ENCODE assay signal across 27 cellular contexts in the genomic region with DNA sequence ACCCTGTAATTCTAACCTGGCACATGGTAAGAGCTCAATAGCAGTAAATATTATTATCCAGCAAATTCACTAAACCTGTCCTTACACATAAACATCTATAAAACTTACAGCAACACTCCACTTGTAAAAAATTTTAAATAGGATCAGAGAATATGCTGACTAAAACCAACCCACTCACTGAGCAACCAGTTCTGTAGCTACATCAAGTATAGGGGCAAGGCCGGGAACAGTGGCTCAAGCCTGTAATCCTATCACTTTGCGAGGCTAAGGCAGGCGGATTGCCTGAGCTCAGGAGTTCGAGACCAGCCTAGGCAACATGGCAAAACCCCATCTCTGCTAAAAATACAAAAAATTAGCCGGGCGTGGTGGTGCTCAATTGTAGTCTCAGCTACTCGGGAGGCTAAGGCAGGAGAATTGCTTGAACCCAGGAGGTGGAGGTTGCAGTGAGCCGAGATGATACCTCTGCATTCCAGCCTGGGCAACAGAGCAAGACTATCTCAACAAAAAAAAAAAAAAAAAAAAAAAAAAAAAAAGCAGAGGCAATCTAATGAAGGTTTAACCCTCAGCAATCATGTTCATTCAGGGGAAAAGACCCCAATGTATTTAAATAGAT. TPM values are rescaled to one million over a fixed set of nuclear protein-coding genes. Genes with fewer than 3 reads are reported as not detected.
DNase-seq lines count a peak whose midpoint lies in the region; ATAC-seq and TF ChIP-seq lines count a peak whose summit lies in the region.
"Had no signal": no experiment of that assay in that cellular context is flagged by ENCODE, and none has a peak within 500 bp of the region (broad histone marks: within the 10 kb centered on the region; RNA-seq: fewer than 3 reads in every experiment).

No MANE protein-coding gene starts in this region.

- no peak overlapping the region for H3K9ac ChIP-seq in endodermal cell (ENCODE audit: extremely low read depth, low read length, poor library complexity, severe bottlenecking)
- no peak overlapping the region for H3K9ac ChIP-seq in trophoblast cell (ENCODE audit: low read length)

- H3K36me3 ChIP-seq in PC-9 (ENCODE audit: low read depth) (peaks cover 18% of the 10 kb centered on the region), endodermal cell (ENCODE audit: control insufficient read depth, insufficient read depth, low read length) (peaks cover 15% of the 10 kb centered on the region), trophoblast cell (ENCODE audit: control insufficient read depth in 1 of 2, insufficient read depth in 2 of 2, low read length in 2 of 2) (peaks cover 5 to 13% of the 10 kb centered on the region in 2 experiments), BE2C (peaks cover 8% of the 10 kb centered on the region)
- H3K36me3 ChIP-seq: cardiac muscle cell, prostate gland had no signal

- no peak overlapping the region for H3K23ac ChIP-seq in trophoblast cell (ENCODE audit: low read length)

- peaks cover 70% of the 10 kb centered on the region for H3K4me1 Mint-ChIP-seq in activated CD4-positive, alpha-beta memory T cell treated with anti-CD3 and anti-CD28 coated beads for 36 hours (ENCODE audit: low read depth)
- H3K4me1 Mint-ChIP-seq in activated CD4-positive, alpha-beta memory T cell treated with anti-CD3 and anti-CD28 coated beads, Interleukin-2, amount 10 ng/mL, durations not matched to agents 7 days and 5 days, result peaks cover 57% of the 10 kb centered on the region
- peaks cover 24% of the 10 kb centered on the region for H3K4me1 Mint-ChIP-seq in endodermal cell

- H2AK5ac ChIP-seq in trophoblast cell (ENCODE audit: low read length), result no peak overlapping the region

- H4K8ac ChIP-seq in trophoblast cell (ENCODE audit: low read depth, low read length), result no peak overlapping the region

- TF ChIP-seq CTCF in PC-9 (conservative IDR thresholded peaks at IDR 0.05) (no peak), endodermal cell (conservative IDR thresholded peaks at IDR 0.05) (no peak), BE2C (IDR thresholded peaks at IDR 0.05; ENCODE audit: low read depth, low read length) (no peak)

- peaks cover 31% of the 10 kb centered on the region for H3K4me1 ChIP-seq in PC-9 (replicated peaks; ENCODE audit: insufficient read depth)
- peaks cover 6% of the 10 kb centered on the region for H3K4me1 ChIP-seq in endodermal cell (ENCODE audit: control insufficient read depth, insufficient read depth, low read length)
- peaks cover 0 to 2% of the 10 kb centered on the region in 2 experiments for H3K4me1 ChIP-seq in trophoblast cell (ENCODE audit: control insufficient read depth in 1 of 2, insufficient read depth in 2 of 2, low read length in 2 of 2)
- H3K4me1 ChIP-seq in BE2C, result peaks cover 6% of the 10 kb centered on the region; the same call in 1 of the 2 replicates

- H3K79me2 ChIP-seq in PC-9 (ENCODE audit: low read depth) (peaks cover 100% of the 10 kb centered on the region), trophoblast cell (ENCODE audit: control insufficient read depth, insufficient read depth, low read length, poor library complexity) (peaks cover 10% of the 10 kb centered on the region)

- intact Hi-C loops in activated CD4-positive, alpha-beta memory T cell treated with anti-CD3 and anti-CD28 coated beads for 36 hours (cut with micrococcal nuclease), result no loop called here
- intact Hi-C loops in PC-9 (cut with micrococcal nuclease; ENCODE audit: unreplicated experiment), result no loop called here
- intact Hi-C loops in left colon (cut with DNase I, micrococcal nuclease), result no loop called here

- H2BK120ac ChIP-seq in trophoblast cell (ENCODE audit: insufficient read depth, low read length, poor library complexity), result no peak overlapping the region

- no peak overlapping the region for H3K4me2 ChIP-seq in PC-9
- no peak overlapping the region for H3K4me2 ChIP-seq in trophoblast cell (ENCODE audit: low read length)

- no peak overlapping the region for H2BK5ac ChIP-seq in trophoblast cell (ENCODE audit: low read depth, low read length, poor library complexity)

- H3K27me3 ChIP-seq in PC-9 (ENCODE audit: insufficient read depth, low read depth) (no peaks in the 10 kb centered on the region), endodermal cell (ENCODE audit: control insufficient read depth, insufficient read depth, low read length, poor library complexity, severe bottlenecking) (no peaks in the 10 kb centered on the region), trophoblast cell (ENCODE audit: insufficient read depth, low read length) (no peaks in the 10 kb centered on the region), BE2C (no peaks in the 10 kb centered on the region)
- H3K27me3 ChIP-seq: cardiac muscle cell, esophagus muscularis mucosa, heart right ventricle, testis, vagina had no signal

- no peaks in the 10 kb centered on the region for H3K27me3 Mint-ChIP-seq in activated CD4-positive, alpha-beta memory T cell treated with anti-CD3 and anti-CD28 coated beads for 36 hours
- no peaks in the 10 kb centered on the region for H3K27me3 Mint-ChIP-seq in activated CD4-positive, alpha-beta memory T cell treated with anti-CD3 and anti-CD28 coated beads, Interleukin-2, amount 10 ng/mL, durations not matched to agents 7 days and 5 days
- no peaks in the 10 kb centered on the region for H3K27me3 Mint-ChIP-seq in endodermal cell (ENCODE audit: insufficient read depth)
- H3K27me3 Mint-ChIP-seq: activated CD4-positive, alpha-beta T cell treated with anti-CD3 and anti-CD28 coated beads for 36 hours had no signal

- H4K91ac ChIP-seq in trophoblast cell (ENCODE audit: low read depth, low read length), result no peak overlapping the region

- no peaks in the 10 kb centered on the region for H3K9me2 ChIP-seq in PC-9 (ENCODE audit: insufficient read depth)

- CTCF ChIA-PET in activated CD4-positive, alpha-beta memory T cell treated with anti-CD3 and anti-CD28 coated beads for 36 hours (lab: Charles Lee), result interaction anchor here (2.4 to 5.1 kb wide), 4 partner anchors 15 to 49 kb away, joined by 10 to 33 read pairs (median 16); no protein-coding TSS in a partner anchor
- CTCF ChIA-PET in activated CD4-positive, alpha-beta memory T cell treated with anti-CD3 and anti-CD28 coated beads, Interleukin-2, amount 10 ng/mL, durations not matched to agents 7 days and 5 days (lab: Charles Lee), result interaction anchor here (1.2 to 2.8 kb wide), 4 partner anchors 22 to 48 kb away, joined by 3 to 17 read pairs (median 7); a partner anchor contains a TSS
- CTCF ChIA-PET in PC-9 (lab: Charles Lee), result no interaction called here

- H3K4me3 ChIP-seq in PC-9 (no peak overlapping the region), endodermal cell (ENCODE audit: low read length) (no peak overlapping the region), trophoblast cell (ENCODE audit: low read depth, low read length) (no peak overlapping the region), BE2C (ENCODE audit: low read depth, low read length) (no peak overlapping the region)
- H3K4me3 ChIP-seq: cardiac muscle cell, coronary artery, esophagus muscularis mucosa, heart right ventricle, lung, prostate gland, testis, vagina had no signal

- H3K36me3 Mint-ChIP-seq in activated CD4-positive, alpha-beta memory T cell treated with anti-CD3 and anti-CD28 coated beads for 36 hours, result peaks cover 13% of the 10 kb centered on the region
- peaks cover 34% of the 10 kb centered on the region for H3K36me3 Mint-ChIP-seq in activated CD4-positive, alpha-beta memory T cell treated with anti-CD3 and anti-CD28 coated beads, Interleukin-2, amount 10 ng/mL, durations not matched to agents 7 days and 5 days (ENCODE audit: low read depth)
- peaks cover 15% of the 10 kb centered on the region for H3K36me3 Mint-ChIP-seq in endodermal cell (ENCODE audit: low read depth)

- peaks cover 18% of the 10 kb centered on the region; the same call in 1 of the 2 replicates for H3F3A ChIP-seq in PC-9 (ENCODE audit: insufficient read depth, low read depth)

- H3K79me1 ChIP-seq in trophoblast cell (ENCODE audit: low read length), result no peaks in the 10 kb centered on the region

- 90 to 92% methylated on average over 7 to 8 of the region's 8 CpGs for WGBS in endodermal cell (ENCODE audit: insufficient coverage in 1 of 2, insufficient read length in 1 of 2), 2 experiments
- no CpG with 5 or more reads among the region's 8 CpGs for WGBS in trophoblast cell (ENCODE audit: extremely low coverage, insufficient coverage, insufficient read length)

- peak overlapping the region; percentile 14 for H3K27ac Mint-ChIP-seq in activated CD4-positive, alpha-beta memory T cell treated with anti-CD3 and anti-CD28 coated beads for 36 hours
- no peak overlapping the region for H3K27ac Mint-ChIP-seq in activated CD4-positive, alpha-beta memory T cell treated with anti-CD3 and anti-CD28 coated beads, Interleukin-2, amount 10 ng/mL, durations not matched to agents 7 days and 5 days
- peak overlapping the region; percentile 48 for H3K27ac Mint-ChIP-seq in endodermal cell
- H3K27ac Mint-ChIP-seq: activated CD4-positive, alpha-beta T cell treated with anti-CD3 and anti-CD28 coated beads for 36 hours; activated naive CD4-positive, alpha-beta T cell treated with anti-CD3 and anti-CD28 coated beads for 36 hours had no signal

- H4K20me1 ChIP-seq in PC-9 (ENCODE audit: insufficient read depth), result peaks cover 81% of the 10 kb centered on the region

- no peak for DNase-seq in activated CD4-positive, alpha-beta memory T cell treated with anti-CD3 and anti-CD28 coated beads for 36 hours
- DNase-seq in activated CD4-positive, alpha-beta memory T cell treated with anti-CD3 and anti-CD28 coated beads, Interleukin-2, amount 10 ng/mL, durations not matched to agents 7 days and 5 days, result no peak
- no peak for DNase-seq in PC-9
- DNase-seq in endodermal cell, result no peak
- DNase-seq in trophoblast cell, result no peak
- no peak for DNase-seq in BE2C
- no peak for DNase-seq in left colon
- DNase-seq in anterior cingulate cortex (lab: John Stamatoyannopoulos, UW), result no peak
- DNase-seq: activated CD4-positive, alpha-beta T cell treated with anti-CD3 and anti-CD28 coated beads for 36 hours; activated naive CD4-positive, alpha-beta T cell treated with anti-CD3 and anti-CD28 coated beads for 36 hours; foreskin melanocyte; heart right ventricle; kidney glomerular epithelial cell; NCI-H1105 treated with DMSO at 0.1 percent for 48 hours; NCI-H2029 treated with DMSO at 0.1 percent for 48 hours; NCI-H226; NCI-H748 treated with DMSO at 0.1 percent for 48 hours; stimulated activated naive CD4-positive, alpha-beta T cell treated with Interleukin-2 at 50 U/mL for 16 hours; T-helper 2 cell; testis had no signal

- BruUV-seq in PC-9 (replicated peaks; lab: Mats Ljungman, UMichigan), result no TSS peak

- H3K27ac ChIP-seq in PC-9 (0 out of 2 replicates have a peak overlapping the region, but pooled peaks have one; percentile 16), endodermal cell (ENCODE audit: low read depth, low read length) (no peak overlapping the region), trophoblast cell (ENCODE audit: low read depth, low read length) (no peak overlapping the region)
- H3K27ac ChIP-seq: cardiac muscle cell, coronary artery, esophagus muscularis mucosa, prostate gland, RWPE1, testis, vagina had no signal

- no peak for ATAC-seq in left colon
- ATAC-seq: activated CD4-positive, alpha-beta T cell treated with anti-CD3 and anti-CD28 coated beads for 36 hours; heart right ventricle had no signal

- no peaks in the 10 kb centered on the region for H3K9me3 Mint-ChIP-seq in activated CD4-positive, alpha-beta memory T cell treated with anti-CD3 and anti-CD28 coated beads for 36 hours
- no peaks in the 10 kb centered on the region for H3K9me3 Mint-ChIP-seq in activated CD4-positive, alpha-beta memory T cell treated with anti-CD3 and anti-CD28 coated beads, Interleukin-2, amount 10 ng/mL, durations not matched to agents 7 days and 5 days
- H3K9me3 Mint-ChIP-seq in endodermal cell, result no peaks in the 10 kb centered on the region
- H3K9me3 Mint-ChIP-seq: activated naive CD4-positive, alpha-beta T cell treated with anti-CD3 and anti-CD28 coated beads for 36 hours had no signal

- no peak overlapping the region for H2BK12ac ChIP-seq in trophoblast cell (ENCODE audit: low read length)

- H4K12ac ChIP-seq in trophoblast cell (ENCODE audit: low read depth, low read length), result no peak overlapping the region

- H3K9me3 ChIP-seq in PC-9 (ENCODE audit: insufficient read depth, low read depth), result no peaks in the 10 kb centered on the region
- peaks cover 5% of the 10 kb centered on the region for H3K9me3 ChIP-seq in endodermal cell (ENCODE audit: control insufficient read depth, low read length)
- H3K9me3 ChIP-seq in trophoblast cell (ENCODE audit: insufficient read depth, low read depth, low read length), result no peaks in the 10 kb centered on the region
- no peaks in the 10 kb centered on the region for H3K9me3 ChIP-seq in BE2C
- H3K9me3 ChIP-seq: esophagus muscularis mucosa, heart right ventricle, prostate gland, testis, vagina had no signal

- H3K4ac ChIP-seq in trophoblast cell (ENCODE audit: low read depth, low read length), result peak overlapping the region; percentile 34

- H2AFZ ChIP-seq in PC-9, result no peak overlapping the region
- H2AFZ ChIP-seq in trophoblast cell (ENCODE audit: insufficient read depth, low read length, poor library complexity), result no peak overlapping the region

- no peak overlapping the region for H3K18ac ChIP-seq in trophoblast cell (ENCODE audit: low read length)

- H3K4me3 Mint-ChIP-seq in activated CD4-positive, alpha-beta memory T cell treated with anti-CD3 and anti-CD28 coated beads for 36 hours, result no peak overlapping the region
- H3K4me3 Mint-ChIP-seq in activated CD4-positive, alpha-beta memory T cell treated with anti-CD3 and anti-CD28 coated beads, Interleukin-2, amount 10 ng/mL, durations not matched to agents 7 days and 5 days, result no peak overlapping the region
- H3K4me3 Mint-ChIP-seq in endodermal cell, result no peak overlapping the region
- H3K4me3 Mint-ChIP-seq: activated CD4-positive, alpha-beta T cell treated with anti-CD3 and anti-CD28 coated beads for 36 hours; activated naive CD4-positive, alpha-beta T cell treated with anti-CD3 and anti-CD28 coated beads for 36 hours had no signal

- no peak overlapping the region for H3K14ac ChIP-seq in trophoblast cell (ENCODE audit: low read length)

- POLR2A ChIA-PET in activated CD4-positive, alpha-beta memory T cell treated with anti-CD3 and anti-CD28 coated beads for 36 hours (lab: Charles Lee), result interaction anchor here (1.4 kb wide), 1 partner anchor 16 kb away, joined by 5 read pairs; no protein-coding TSS in a partner anchor
- POLR2A ChIA-PET in activated CD4-positive, alpha-beta memory T cell treated with anti-CD3 and anti-CD28 coated beads, Interleukin-2, amount 10 ng/mL, durations not matched to agents 7 days and 5 days (lab: Charles Lee), result interaction anchor here (1.1 to 2.9 kb wide), 4 partner anchors 8 to 135 kb away, joined by 4 to 19 read pairs (median 6); a partner anchor contains a TSS
- POLR2A ChIA-PET in PC-9 (lab: Charles Lee; ENCODE audit: unreplicated experiment), result no interaction called here

RNA-seq across cellular contexts. Expression of a gene that starts 6.8 kb away (rescaled TPM):
- 10 to 100 TPM; 59.8 to 62.3 TPM for total RNA-seq in activated CD4-positive, alpha-beta memory T cell treated with anti-CD3 and anti-CD28 coated beads for 36 hours
- total RNA-seq in activated CD4-positive, alpha-beta memory T cell treated with anti-CD3 and anti-CD28 coated beads, Interleukin-2, amount 10 ng/mL, durations not matched to agents 7 days and 5 days, result 10 to 100 TPM; 56.6 to 60.5 TPM
- total RNA-seq in PC-9 (2021) (127 and 153 TPM in 2 replicates), endodermal cell (10 to 100 TPM; 90.2 to 95.5 TPM), left colon (10 to 100 TPM; 82.3 to 96.2 TPM)
- polyA plus RNA-seq in endodermal cell (2013, experiment 1 of 2), result 85.0 TPM
- 80.5 TPM for polyA plus RNA-seq in endodermal cell (2013, experiment 2 of 2)
- polyA plus RNA-seq in trophoblast cell (2013), result 90.8 and 93.2 TPM in 2 replicates
- 71.9 TPM for polyA plus RNA-seq in BE2C (2012; ENCODE audit: insufficient read depth, insufficient read length, low read depth)

RNA-seq across cellular contexts. Expression of a gene that starts 37.8 kb away (rescaled TPM):
- total RNA-seq in activated CD4-positive, alpha-beta memory T cell treated with anti-CD3 and anti-CD28 coated beads for 36 hours, result 10 to 100 TPM; 42.8 to 43.5 TPM
- 10 to 100 TPM; 32.5 to 34.2 TPM for total RNA-seq in activated CD4-positive, alpha-beta memory T cell treated with anti-CD3 and anti-CD28 coated beads, Interleukin-2, amount 10 ng/mL, durations not matched to agents 7 days and 5 days
- total RNA-seq in PC-9 (2021) (50.6 and 64.4 TPM in 2 replicates), endodermal cell (10 to 100 TPM; 40.4 to 45.2 TPM), left colon (10 to 100 TPM; 28.3 TPM)
- 36.8 TPM for polyA plus RNA-seq in endodermal cell (2013, experiment 1 of 2)
- 31.5 TPM for polyA plus RNA-seq in endodermal cell (2013, experiment 2 of 2)
- polyA plus RNA-seq in trophoblast cell (2013), result 54.1 and 54.7 TPM in 2 replicates
- 162 TPM for polyA plus RNA-seq in BE2C (2012; ENCODE audit: insufficient read depth, insufficient read length, low read depth)
